In genomic region chr19:49786432-49786831, GRCh38 we compare ENCODE assay signal across 10 cellular contexts. TPM values are rescaled to one million over a fixed set of nuclear protein-coding genes. Genes with fewer than 3 reads are reported as not detected.
DNase-seq lines count a peak whose midpoint lies in the region; ATAC-seq and TF ChIP-seq lines count a peak whose summit lies in the region.
"Had no signal": no experiment of that assay in that cellular context is flagged by ENCODE, and none has a peak within 500 bp of the region (broad histone marks: within the 10 kb centered on the region; RNA-seq: fewer than 3 reads in every experiment).

No MANE protein-coding gene starts in this region.

- intact Hi-C loops in Right ventricle myocardium inferior (cut with DNase I): no loop called here
- intact Hi-C loops in tibial artery (cut with DNase I; ENCODE audit: low total_unique reads): no loop called here

- H3K4me1 ChIP-seq in cardiac muscle cell (ENCODE audit: low read depth) (no peaks in the 10 kb centered on the region), tibial artery (peaks cover 0 to 4% (median 0%) of the 10 kb centered on the region in 4 donors)

- peak overlapping the region; percentile 78 for H3K27ac ChIP-seq in cardiac muscle cell
- no peak overlapping the region for H3K27ac ChIP-seq in brain microvascular endothelial cell
- H3K27ac ChIP-seq in tibial artery: peak overlapping the region; percentile 2 to 5

- in situ Hi-C loops in brain microvascular endothelial cell (cut with HindIII; ENCODE audit: low pct_ligation_motif_present, low sequenced_read_pairs): no loop called here

- H3K4me3 ChIP-seq in cardiac muscle cell: no peak overlapping the region
- no peak overlapping the region for H3K4me3 ChIP-seq in brain microvascular endothelial cell (ENCODE audit: low read depth, low read length)
- no peak overlapping the region for H3K4me3 ChIP-seq in tibial artery

- H3K27me3 ChIP-seq in cardiac muscle cell (no peaks in the 10 kb centered on the region), brain microvascular endothelial cell (replicated peaks) (no peaks in the 10 kb centered on the region), tibial artery (no peaks in the 10 kb centered on the region)

- no peaks in the 10 kb centered on the region for H3K9me3 ChIP-seq in cardiac muscle cell (ENCODE audit: low read depth)
- H3K9me3 ChIP-seq in tibial artery: no peaks in the 10 kb centered on the region

- DNase-seq in cardiac muscle cell (ENCODE audit: low read depth in 1 of 2, low spot score in 1 of 2) (peak; percentile 20 to 23), Right ventricle myocardium inferior (ENCODE audit: missing footprints) (no peak), brain microvascular endothelial cell (peak; percentile 23), kidney glomerular epithelial cell (lab: John Stamatoyannopoulos, UW) (peak; percentile 13), tibial artery (peak; percentile 51 to 69), NCI-H1436 (lab: John Stamatoyannopoulos, UW) (no peak), SHP77 treated with DMSO at 0.1 percent for 48 hours (lab: John Stamatoyannopoulos, UW) (no peak)
- no peak for DNase-seq in activated CD8-positive, alpha-beta memory T cell treated with anti-CD3 and anti-CD28 coated beads, Interleukin-2, amount 50 U/mL, for 4 hours
- DNase-seq: effector CD4-positive, alpha-beta T cell; MM.1S had no signal

- TF ChIP-seq CTCF in cardiac muscle cell (IDR thresholded peaks at IDR 0.05; ENCODE audit: low read depth, low read length): no peak
- TF ChIP-seq CTCF in brain microvascular endothelial cell (IDR thresholded peaks at IDR 0.05; ENCODE audit: low read depth, low read length, missing control alignments): no peak
- TF ChIP-seq CTCF in tibial artery (IDR thresholded peaks at IDR 0.05): no peak

- H3K36me3 ChIP-seq in cardiac muscle cell: peaks cover 11% of the 10 kb centered on the region
- H3K36me3 ChIP-seq in brain microvascular endothelial cell (replicated peaks): peaks cover 41% of the 10 kb centered on the region
- peaks cover 24 to 96% (median 57%) of the 10 kb centered on the region in 3 donors for H3K36me3 ChIP-seq in tibial artery

- no peak for ATAC-seq in Right ventricle myocardium inferior

RNA-seq across cellular contexts. Expression of gene AP2A1, which starts 19.6 kb away (rescaled TPM):
- total RNA-seq in cardiac muscle cell (152 and 153 TPM in 2 replicates), Right ventricle myocardium inferior (76.4 TPM)
- 64.2 and 78.0 TPM in 2 replicates for polyA plus RNA-seq in cardiac muscle cell

RNA-seq across cellular contexts. Expression of gene TSKS, which starts 23.3 kb away (rescaled TPM):
- total RNA-seq in cardiac muscle cell: 0.09 TPM in 1 of 2 replicates, not detected in the other
- not detected in 2 replicates for polyA plus RNA-seq in cardiac muscle cell
- total RNA-seq in Right ventricle myocardium inferior: 0.57 TPM

RNA-seq across cellular contexts. Expression of gene FUZ, which starts 26.7 kb away (rescaled TPM):
- 37.8 and 60.8 TPM in 2 replicates for total RNA-seq in cardiac muscle cell
- polyA plus RNA-seq in cardiac muscle cell: 35.6 and 39.0 TPM in 2 replicates
- total RNA-seq in Right ventricle myocardium inferior: 21.0 TPM

RNA-seq across cellular contexts. Expression of gene MED25, which starts 31.7 kb away (rescaled TPM):
- total RNA-seq in cardiac muscle cell: 68.7 and 83.7 TPM in 2 replicates
- 69.9 and 73.2 TPM in 2 replicates for polyA plus RNA-seq in cardiac muscle cell
- 70.4 TPM for total RNA-seq in Right ventricle myocardium inferior

Comparison
In these comparisons a context has a peak if more than half of its experiments do, and no peak if none do; other contexts are left out.
1. DNase-seq: peak in cardiac muscle cell (2 of 2), brain microvascular endothelial cell (single experiment), kidney glomerular epithelial cell (single experiment) and tibial artery (2 of 2); none in Right ventricle myocardium inferior (single experiment), NCI-H1436 (single experiment), SHP77 treated with DMSO at 0.1 percent for 48 hours (single experiment) and activated CD8-positive, alpha-beta memory T cell treated with anti-CD3 and anti-CD28 coated beads, Interleukin-2, amount 50 U/mL, for 4 hours (single experiment).